In genomic region chr6:21132856-21133610, GRCh38 we compare ENCODE assay signal across 2 cellular contexts.
TF ChIP-seq lines count a peak whose summit lies in the region.

No MANE protein-coding gene starts in this region.

TF ChIP-seq in HepG2, 621 proteins besides CTCF, POLR2A, EP300 and RAD21 (continued from another document):
- TF ChIP-seq ZNF296 (CRISPR knock-in tag; conservative IDR thresholded peaks at IDR 0.05) (no peak), PHF20 (CRISPR knock-in tag; IDR thresholded peaks at IDR 0.05) (no peak), PRDM15 (CRISPR knock-in tag; IDR thresholded peaks at IDR 0.05) (peak; percentile 42), TFE3 (CRISPR knock-in tag; IDR thresholded peaks at IDR 0.05) (no peak), ZNF337 (CRISPR knock-in tag; IDR thresholded peaks at IDR 0.05; ENCODE audit: borderline replicate concordance, low read depth) (no peak)

TF ChIP-seq in SK-N-SH, 30 proteins besides CTCF, POLR2A, EP300 and RAD21 (continued from another document):
- no peak for TF ChIP-seq ZBTB33 (IDR thresholded peaks at IDR 0.05; ENCODE audit: borderline replicate concordance, low read depth)
- no peak for TF ChIP-seq ELF1 (IDR thresholded peaks at IDR 0.05)
- TF ChIP-seq YY1 (IDR thresholded peaks at IDR 0.05; ENCODE audit: low read depth) = no peak
- no peak for TF ChIP-seq TAF1 (IDR thresholded peaks at IDR 0.05; ENCODE audit: borderline replicate concordance, low read depth, low read length)
- TF ChIP-seq TCF12 (IDR thresholded peaks at IDR 0.05) = no peak
- no peak for TF ChIP-seq USF2 (IDR thresholded peaks at IDR 0.05; ENCODE audit: borderline replicate concordance, low read depth, low read length)
- no peak for TF ChIP-seq SMC3 (IDR thresholded peaks at IDR 0.05; ENCODE audit: low read depth, low read length)
- no peak for TF ChIP-seq RFX5 (IDR thresholded peaks at IDR 0.05; ENCODE audit: low read length)
- TF ChIP-seq MEF2A (IDR thresholded peaks at IDR 0.05; ENCODE audit: borderline replicate concordance, low read depth) = no peak
- TF ChIP-seq FOSL2 (IDR thresholded peaks at IDR 0.05; ENCODE audit: borderline replicate concordance, low read depth) = no peak
- TF ChIP-seq TEAD4 (IDR thresholded peaks at IDR 0.05; ENCODE audit: borderline replicate concordance, insufficient read depth) = no peak
- TF ChIP-seq PBX3 (IDR thresholded peaks at IDR 0.05) = no peak
- TF ChIP-seq GABPA (IDR thresholded peaks at IDR 0.05; ENCODE audit: low read depth) = no peak
- TF ChIP-seq FOXJ3 (CRISPR knock-in tag; IDR thresholded peaks at IDR 0.05) = no peak
- no peak for TF ChIP-seq POLR2AphosphoS5 (IDR thresholded peaks at IDR 0.05; ENCODE audit: low read depth, low read length)
- no peak for TF ChIP-seq REST (IDR thresholded peaks at IDR 0.05; ENCODE audit: low read depth, low read length)
- no peak for TF ChIP-seq FOXM1 (IDR thresholded peaks at IDR 0.05; ENCODE audit: low read depth)
- no peak for TF ChIP-seq JUND (IDR thresholded peaks at IDR 0.05)
- no peak for TF ChIP-seq MXI1 (IDR thresholded peaks at IDR 0.05; ENCODE audit: low read depth, low read length)
TF ChIP-seq in SK-N-SH: peak in this region for 0.
